ENCODE assay signal across 12 cellular contexts in genomic region chr2:3169106-3169870, GRCh38.
DNase-seq lines count a peak whose midpoint lies in the region; ATAC-seq and TF ChIP-seq lines count a peak whose summit lies in the region.
"Had no signal": no experiment of that assay in that cellular context is flagged by ENCODE, and none has a peak within 500 bp of the region (broad histone marks: within the 10 kb centered on the region; RNA-seq: fewer than 3 reads in every experiment).

No MANE protein-coding gene starts in this region.

- H2AFZ ChIP-seq in fibroblast of lung (ENCODE audit: low read length) = no peak overlapping the region

- TF ChIP-seq CTCF in fibroblast of lung (conservative IDR thresholded peaks at IDR 0.05 in 1 of 2, IDR thresholded peaks at IDR 0.05 in 1 of 2; ENCODE audit: low read depth in 1 of 2, low read length in 2 of 2) (no peak), upper lobe of left lung (IDR thresholded peaks at IDR 0.05) (no peak), gastroesophageal sphincter (IDR thresholded peaks at IDR 0.05) (no peak)

- no peaks in the 10 kb centered on the region for H3K27me3 ChIP-seq in fibroblast of lung (ENCODE audit: control insufficient read depth, insufficient read depth, low read length)
- H3K27me3 ChIP-seq in upper lobe of left lung = no peaks in the 10 kb centered on the region
- H3K27me3 ChIP-seq in gastroesophageal sphincter = no peaks in the 10 kb centered on the region

- peak; percentile 42 for DNase-seq in GM04504 (ENCODE audit: low read depth)
- peak; percentile 19 for DNase-seq in NCI-H2227 treated with DMSO at 0.1 percent for 48 hours (lab: John Stamatoyannopoulos, UW)
- peak; percentile 47 to 67 for DNase-seq in fibroblast of lung (ENCODE audit: low read depth in 2 of 2)
- DNase-seq in posterior vena cava (ENCODE audit: low spot score) = peak; percentile 53
- DNase-seq in upper lobe of left lung = no peak
- no peak for DNase-seq in NAMALWA (ENCODE audit: low spot score)
- DNase-seq in NCI-H345 (lab: John Stamatoyannopoulos, UW) = no peak
- DNase-seq: activated CD4-positive, alpha-beta T cell treated with anti-CD3 and anti-CD28 coated beads, Interleukin-2, amount 50 U/mL, for 1 hour; GDM1; NCI-H446 had no signal

- H3K36me3 ChIP-seq in fibroblast of lung (ENCODE audit: control insufficient read depth, insufficient read depth, low read length) = no peaks in the 10 kb centered on the region
- H3K36me3 ChIP-seq in upper lobe of left lung = no peaks in the 10 kb centered on the region
- peaks cover 0 to 33% of the 10 kb centered on the region in 2 donors for H3K36me3 ChIP-seq in gastroesophageal sphincter

- intact Hi-C loops in posterior vena cava (cut with DNase I) = no loop called here

- WGBS in upper lobe of left lung, 2 donors = 78 to 84% methylated on average over 20 of the region's 20 CpGs
- WGBS in gastroesophageal sphincter (ENCODE audit: low coverage in 1 of 2), 2 donors = 46 to 66% methylated on average over 4 to 20 of the region's 20 CpGs

- H3K4me2 ChIP-seq in fibroblast of lung (ENCODE audit: extremely low read depth, insufficient read depth, low read length) = no peak overlapping the region

- no peaks in the 10 kb centered on the region for H3K9me3 ChIP-seq in fibroblast of lung (ENCODE audit: control insufficient read depth, insufficient read depth, low read depth, low read length)
- H3K9me3 ChIP-seq in upper lobe of left lung = no peaks in the 10 kb centered on the region
- H3K9me3 ChIP-seq in gastroesophageal sphincter = peaks cover 0 to 14% (median 0%) of the 10 kb centered on the region in 3 donors

- TF ChIP-seq POLR2A in upper lobe of left lung (IDR thresholded peaks at IDR 0.05) = no peak
- no peak for TF ChIP-seq POLR2A in gastroesophageal sphincter (IDR thresholded peaks at IDR 0.05)

- TF ChIP-seq EP300 in upper lobe of left lung (IDR thresholded peaks at IDR 0.05) (no peak), gastroesophageal sphincter (IDR thresholded peaks at IDR 0.05) (no peak)

- ATAC-seq in upper lobe of left lung (ENCODE audit: low FRiP score in 2 of 2) (no peak), gastroesophageal sphincter (no peak)

- no peak overlapping the region for H3K4me3 ChIP-seq in fibroblast of lung (replicated peaks in 1 of 4; ENCODE audit: control extremely low read depth in 1 of 4, insufficient read depth in 1 of 4, low read depth in 3 of 4, low read length in 4 of 4)
- no peak overlapping the region for H3K4me3 ChIP-seq in upper lobe of left lung
- no peak overlapping the region for H3K4me3 ChIP-seq in gastroesophageal sphincter
- H3K4me3 ChIP-seq: SK-N-MC had no signal

- H4K20me1 ChIP-seq in fibroblast of lung (ENCODE audit: control insufficient read depth, extremely low read depth, insufficient read depth, low read length) = no peaks in the 10 kb centered on the region

- H3K27ac ChIP-seq in fibroblast of lung (ENCODE audit: insufficient read depth, low read length) (no peak overlapping the region), upper lobe of left lung (no peak overlapping the region), gastroesophageal sphincter (no peak overlapping the region)
- H3K27ac ChIP-seq: SK-N-MC had no signal

- no peak overlapping the region for H3K9ac ChIP-seq in fibroblast of lung (ENCODE audit: insufficient read depth, low read length)

- H3K4me1 ChIP-seq in fibroblast of lung (ENCODE audit: control insufficient read depth, extremely low read depth, insufficient read depth, low read length) (peaks cover 3% of the 10 kb centered on the region), upper lobe of left lung (no peaks in the 10 kb centered on the region), gastroesophageal sphincter (no peaks in the 10 kb centered on the region)

- no peaks in the 10 kb centered on the region for H3K79me2 ChIP-seq in fibroblast of lung (ENCODE audit: control insufficient read depth, insufficient read depth, low read length)

Comparison
In these comparisons a context has a peak if more than half of its experiments do, and no peak if none do; other contexts are left out.
1. DNase-seq: peak in GM04504 (single experiment), NCI-H2227 treated with DMSO at 0.1 percent for 48 hours (single experiment), fibroblast of lung (2 of 2) and posterior vena cava (single experiment); none in upper lobe of left lung (0 of 2), NAMALWA (single experiment) and NCI-H345 (single experiment).